24 cellular contexts compared by ENCODE assay signal in genomic region chr15:65307978-65308377, GRCh38. TPM values are rescaled to one million over a fixed set of nuclear protein-coding genes. Genes with fewer than 3 reads are reported as not detected.
"Had no signal": no experiment of that assay in that cellular context is flagged by ENCODE, and none has a peak within 500 bp of the region (broad histone marks: within the 10 kb centered on the region; RNA-seq: fewer than 3 reads in every experiment).

No MANE protein-coding gene starts in this region.

- FAIRE-seq: RCC 7860 had no signal

- H3K36me3 ChIP-seq: MG63 had no signal

- H3K27me3 ChIP-seq: MG63 had no signal

- H3K4me3 ChIP-seq: MG63 had no signal

- DNase-seq: activated CD4-positive, alpha-beta T cell treated with anti-CD3 and anti-CD28 coated beads for 48 hours; activated CD4-positive, alpha-beta T cell treated with anti-CD3 and anti-CD28 coated beads, Interleukin-2, amount 50 U/mL, for 4 hours; activated CD4-positive, CD25-positive, alpha-beta regulatory T cell treated with anti-CD3 and anti-CD28 coated beads, Interleukin-2, amount 50 U/mL, for 72 hours; activated CD8-positive, alpha-beta memory T cell treated with anti-CD3 and anti-CD28 coated beads, Interleukin-2, amount 50 U/mL, for 48 hours; activated CD8-positive, alpha-beta T cell treated with anti-CD3 and anti-CD28 coated beads, Interleukin-2, amount 10 ng/mL, durations not matched to agents 7 days and 5 days; activated effector memory CD4-positive, alpha-beta T cell treated with Interleukin-2 at 50 U/mL for 16 hours; activated naive CD4-positive, alpha-beta T cell; activated T-cell treated with anti-CD3 and anti-CD28 coated beads, Interleukin-2, amount 50 U/mL, for 1 hour; aorta; MG63; MV-4-11; NCI-H1092 treated with DMSO at 0.1 percent for 48 hours; NCI-H1417 treated with DMSO at 0.1 percent for 48 hours; NCI-H1694; NCI-H2029; NCI-H2107; NCI-H446; NCI-H524; PC-3; SIG-M5; T-helper 17 cell; T-helper 9 cell had no signal

- ATAC-seq: activated CD8-positive, alpha-beta T cell treated with anti-CD3 and anti-CD28 coated beads, Interleukin-2, amount 10 ng/mL, durations not matched to agents 7 days and 5 days; PC-3; T-helper 17 cell; WTC11 had no signal

RNA-seq across cellular contexts. Expression of gene RNU5B-1, which starts 3.5 kb away (rescaled TPM):
- total RNA-seq: PC-3, T-helper 17 cell, WTC11 had no signal

RNA-seq across cellular contexts. Expression of gene RNU5A-1, which starts 12.1 kb away (rescaled TPM):
- total RNA-seq: activated CD8-positive, alpha-beta T cell treated with anti-CD3 and anti-CD28 coated beads, Interleukin-2, amount 10 ng/mL, durations not matched to agents 7 days and 5 days; aorta; PC-3; T-helper 17 cell; WTC11 had no signal
